In the genomic region with DNA sequence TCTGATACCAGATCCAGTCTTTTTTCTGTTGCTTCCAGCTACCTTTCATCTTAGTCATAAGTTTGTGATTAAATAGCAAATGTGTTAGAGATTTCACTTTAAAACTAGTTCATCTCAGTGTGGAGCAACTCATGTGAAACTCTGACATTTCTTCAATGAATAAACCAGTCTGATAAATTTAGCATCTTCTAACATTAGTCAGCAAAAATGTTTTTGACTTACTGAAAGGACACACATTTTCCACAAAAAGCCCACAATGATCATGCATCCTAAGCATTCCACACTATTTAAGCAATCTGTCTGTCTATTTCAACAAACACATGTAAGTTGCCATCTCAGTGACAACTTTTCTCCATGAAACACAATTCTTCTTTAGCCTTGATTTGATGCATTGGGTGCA, we compare ENCODE assay signal across 15 cellular contexts.
A peak's percentile ranks its signal among the peaks of the same experiment; 100 is the strongest.
DNase-seq lines count a peak whose midpoint lies in the region; ATAC-seq, FAIRE-seq and TF ChIP-seq lines count a peak whose summit lies in the region.
"Had no signal": no experiment of that assay in that cellular context is flagged by ENCODE, and none has a peak within 500 bp of the region (broad histone marks: within the 10 kb centered on the region; RNA-seq: fewer than 3 reads in every experiment).

No MANE protein-coding gene starts in this region.

- no peak for FAIRE-seq in K562 (lab: Jason Lieb, UNC)
- FAIRE-seq: H1, HTR-8/SVneo had no signal

- no peak overlapping the region for H3K9ac ChIP-seq in K562 (ENCODE audit: insufficient read depth in 1 of 2, low read depth in 2 of 2, low read length in 2 of 2)
- H3K9ac ChIP-seq: BLaER1 had no signal

- no peak overlapping the region for H2AFZ ChIP-seq in K562 (ENCODE audit: low read depth, low read length)

- no peak for TF ChIP-seq RAD21 in K562 (CRISPR knock-in tag; conservative IDR thresholded peaks at IDR 0.05 in 1 of 2, IDR thresholded peaks at IDR 0.05 in 1 of 2)

- H4K20me1 ChIP-seq in K562 (replicated peaks; ENCODE audit: control insufficient read depth, insufficient read depth, low read length) = no peaks in the 10 kb centered on the region
- H4K20me1 ChIP-seq: BLaER1 had no signal

- H3K27ac ChIP-seq in cardiac muscle cell = peak overlapping the region; percentile 79
- no peak overlapping the region for H3K27ac ChIP-seq in left ventricle myocardium inferior (replicated peaks)
- H3K27ac ChIP-seq in K562 (ENCODE audit: extremely low read depth, low read depth, low read length) = no peak overlapping the region
- H3K27ac ChIP-seq: 22Rv1, BLaER1 had no signal

- intact Hi-C loops in left ventricle myocardium inferior (cut with micrococcal nuclease) = no loop called here
- intact Hi-C loops in K562 (cut with micrococcal nuclease) = no loop called here

- H3K27me3 ChIP-seq in cardiac muscle cell = no peaks in the 10 kb centered on the region
- H3K27me3 ChIP-seq in left ventricle myocardium inferior (ENCODE audit: low read depth) = no peaks in the 10 kb centered on the region
- no peaks in the 10 kb centered on the region for H3K27me3 ChIP-seq in K562 (ENCODE audit: control insufficient read depth in 2 of 2, insufficient read depth in 2 of 2, low read length in 2 of 2)
- H3K27me3 ChIP-seq: BLaER1 had no signal

- H3K36me3 ChIP-seq in cardiac muscle cell = no peaks in the 10 kb centered on the region
- H3K36me3 ChIP-seq in left ventricle myocardium inferior = no peaks in the 10 kb centered on the region
- H3K36me3 ChIP-seq in K562 (ENCODE audit: control insufficient read depth, insufficient read depth, low read length) = no peaks in the 10 kb centered on the region
- H3K36me3 ChIP-seq: BLaER1 had no signal

- BruUV-seq in K562 (replicated peaks; lab: Mats Ljungman, UMichigan) = no TSS peak

- H3K9me3 ChIP-seq in cardiac muscle cell (ENCODE audit: low read depth) (no peaks in the 10 kb centered on the region), left ventricle myocardium inferior (replicated peaks) (no peaks in the 10 kb centered on the region), K562 (replicated peaks; ENCODE audit: control insufficient read depth, insufficient read depth, low read depth, low read length) (no peaks in the 10 kb centered on the region; the same call in 1 of the 2 replicates)
- H3K9me3 ChIP-seq: BLaER1 had no signal

- TF ChIP-seq EP300 in K562 (IDR thresholded peaks at IDR 0.05; ENCODE audit: low read length) = no peak

- POLR2A ChIA-PET in K562 (lab: Yijun Ruan, JAX) = no interaction called here

- CTCF ChIA-PET in K562 (lab: Yijun Ruan, JAX; ENCODE audit: low intra/inter-chr PET ratio) = no interaction called here

- in situ Hi-C loops in K562 (cut with MboI) = no loop called here

- no peak for DNase-seq in cardiac muscle cell (ENCODE audit: low read depth in 1 of 2, low spot score in 1 of 2)
- DNase-seq in left ventricle myocardium inferior = no peak
- no peak for DNase-seq in K562 (ENCODE audit: extremely low read depth in 1 of 4, low spot score in 3 of 4)
- DNase-seq in iris pigment epithelial cell (ENCODE audit: low read depth) = peak; percentile 3
- DNase-seq in NCI-H1694 (lab: John Stamatoyannopoulos, UW) = no peak
- no peak for DNase-seq in NCI-H2227 (lab: John Stamatoyannopoulos, UW; ENCODE audit: unreplicated experiment)
- DNase-seq: Calu3; CD8-positive, alpha-beta T cell; GF-D8; H9 had no signal

- TF ChIP-seq CTCF in cardiac muscle cell (IDR thresholded peaks at IDR 0.05; ENCODE audit: low read depth, low read length) (no peak), left ventricle myocardium inferior (IDR thresholded peaks at IDR 0.05; ENCODE audit: borderline replicate concordance) (no peak), K562 (IDR thresholded peaks at IDR 0.05 in 2 of 3, conservative IDR thresholded peaks at IDR 0.05 in 1 of 3; ENCODE audit: insufficient read depth in 2 of 3, low read depth in 1 of 3, low read length in 3 of 3) (no peak)

- TF ChIP-seq POLR2A in K562 (conservative IDR thresholded peaks at IDR 0.05) = no peak

- H3K4me2 ChIP-seq in K562 (ENCODE audit: insufficient read depth, low read length) = no peak overlapping the region

- H3K79me2 ChIP-seq in K562 (ENCODE audit: control insufficient read depth, insufficient read depth, low read length) = no peaks in the 10 kb centered on the region

- ATAC-seq in K562 = no peak
- no peak for ATAC-seq in GM21723 (IDR thresholded peaks at IDR 0.05; ENCODE audit: unreplicated experiment)
- ATAC-seq: CD8-positive, alpha-beta T cell had no signal

- H3K9me1 ChIP-seq in K562 (ENCODE audit: control insufficient read depth, insufficient read depth, low read length) = no peaks in the 10 kb centered on the region

- H3K4me3 ChIP-seq in cardiac muscle cell = no peak overlapping the region
- no peak overlapping the region for H3K4me3 ChIP-seq in left ventricle myocardium inferior
- H3K4me3 ChIP-seq in K562 = no peak overlapping the region
- H3K4me3 ChIP-seq: BLaER1 had no signal

- H3K4me1 ChIP-seq in cardiac muscle cell (ENCODE audit: low read depth) (peaks cover 41% of the 10 kb centered on the region), left ventricle myocardium inferior (peaks cover 11% of the 10 kb centered on the region), K562 (replicated peaks in 1 of 2; ENCODE audit: control insufficient read depth in 2 of 2, insufficient read depth in 2 of 2, low read length in 2 of 2) (no peaks in the 10 kb centered on the region)

TF ChIP-seq in K562, 482 proteins besides CTCF, POLR2A, EP300 and RAD21:
- TF ChIP-seq ZNF316 (IDR thresholded peaks at IDR 0.05) = peak; percentile 13; the same call in 1 of the 2 replicates
- TF ChIP-seq ZBTB17 (CRISPR knock-in tag; IDR thresholded peaks at IDR 0.05) = no peak
